ENCODE assay signal across 11 cellular contexts in the genomic region with DNA sequence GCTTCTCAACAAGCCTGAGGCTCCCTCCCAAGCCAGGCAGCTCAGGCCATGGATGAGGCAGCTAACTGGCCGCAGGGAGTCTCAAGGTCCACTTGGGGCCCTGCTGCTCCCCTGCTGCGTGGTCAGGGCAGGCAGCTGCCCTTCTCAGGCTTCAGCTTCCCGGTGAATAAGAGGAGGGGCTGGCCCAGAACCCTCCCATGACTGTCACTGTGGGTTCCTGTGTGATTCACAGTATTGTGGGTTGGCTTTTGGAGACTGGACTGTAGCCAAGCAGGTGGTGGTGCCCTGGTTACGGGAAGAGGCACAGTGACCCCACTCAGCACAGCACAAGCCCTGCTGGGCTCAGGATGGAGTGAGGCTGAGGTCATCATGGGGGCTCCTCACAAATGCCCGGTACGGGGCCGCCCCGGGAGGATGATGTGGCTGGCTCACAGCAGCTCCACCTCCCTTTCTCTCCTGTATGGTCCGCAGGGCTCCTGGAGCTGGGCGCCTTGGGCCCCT.
A peak's percentile ranks its signal among the peaks of the same experiment; 100 is the strongest.
DNase-seq lines count a peak whose midpoint lies in the region; ATAC-seq and TF ChIP-seq lines count a peak whose summit lies in the region.
"Had no signal": no experiment of that assay in that cellular context is flagged by ENCODE, and none has a peak within 500 bp of the region (broad histone marks: within the 10 kb centered on the region; RNA-seq: fewer than 3 reads in every experiment).

No MANE protein-coding gene starts in this region.

- no peak for DNase-seq in activated T-cell treated with anti-CD3 and anti-CD28 coated beads, Interleukin-2, amount 50 U/mL, for 24 hours
- DNase-seq in activated T-cell treated with anti-CD3 and anti-CD28 coated beads for 4 hours (no peak), SW480 (ENCODE audit: low spot score) (peak; percentile 85), foreskin fibroblast (peak; percentile 51 to 71), foreskin melanocyte (no peak)
- DNase-seq in stimulated activated CD4-positive, alpha-beta T cell treated with anti-CD3 and anti-CD28 coated beads, Interleukin-1b, Interleukin-23, amount 100 ng/mL, for 48 hours: peak; percentile 48
- DNase-seq: activated CD4-positive, CD25-positive, alpha-beta regulatory T cell; CD8-positive, alpha-beta T cell; effector memory CD8-positive, alpha-beta T cell had no signal

- peaks cover 31% of the 10 kb centered on the region for H3K27me3 Mint-ChIP-seq in activated T-cell treated with anti-CD3 and anti-CD28 coated beads, Interleukin-2, amount 50 U/mL, for 24 hours

- no peak overlapping the region for H3K4me3 ChIP-seq in foreskin fibroblast (ENCODE audit: low read depth in 1 of 2, low read length in 2 of 2)

- H3K9me3 Mint-ChIP-seq in activated T-cell treated with anti-CD3 and anti-CD28 coated beads, Interleukin-2, amount 50 U/mL, for 24 hours: no peaks in the 10 kb centered on the region
- H3K9me3 Mint-ChIP-seq: CD8-positive, alpha-beta T cell; effector memory CD8-positive, alpha-beta T cell had no signal

- H3K4me3 Mint-ChIP-seq in activated T-cell treated with anti-CD3 and anti-CD28 coated beads, Interleukin-2, amount 50 U/mL, for 24 hours: no peak overlapping the region
- H3K4me3 Mint-ChIP-seq: CD8-positive, alpha-beta T cell; effector memory CD8-positive, alpha-beta T cell had no signal

- H3K27ac Mint-ChIP-seq in activated T-cell treated with anti-CD3 and anti-CD28 coated beads, Interleukin-2, amount 50 U/mL, for 24 hours: peak overlapping the region; percentile 31
- H3K27ac Mint-ChIP-seq: CD8-positive, alpha-beta T cell; effector memory CD8-positive, alpha-beta T cell had no signal

- no peak for TF ChIP-seq CTCF in foreskin fibroblast (IDR thresholded peaks at IDR 0.05; ENCODE audit: low read depth, low read length)

- H3K36me3 Mint-ChIP-seq in activated T-cell treated with anti-CD3 and anti-CD28 coated beads, Interleukin-2, amount 50 U/mL, for 24 hours (ENCODE audit: low read depth): no peaks in the 10 kb centered on the region
- H3K36me3 Mint-ChIP-seq: CD8-positive, alpha-beta T cell had no signal

- no peak for ATAC-seq in HG03469 (IDR thresholded peaks at IDR 0.05; ENCODE audit: unreplicated experiment)
- no peak for ATAC-seq in HG02610 (IDR thresholded peaks at IDR 0.05; ENCODE audit: unreplicated experiment)
- ATAC-seq: CD8-positive, alpha-beta T cell; effector memory CD8-positive, alpha-beta T cell had no signal

- peaks cover 35% of the 10 kb centered on the region for H3K4me1 Mint-ChIP-seq in activated T-cell treated with anti-CD3 and anti-CD28 coated beads, Interleukin-2, amount 50 U/mL, for 24 hours (ENCODE audit: low read depth)

Comparison
In these comparisons a context has a peak if more than half of its experiments do, and no peak if none do; other contexts are left out.
1. DNase-seq: peak in SW480 (single experiment), foreskin fibroblast (2 of 2) and stimulated activated CD4-positive, alpha-beta T cell treated with anti-CD3 and anti-CD28 coated beads, Interleukin-1b, Interleukin-23, amount 100 ng/mL, for 48 hours (single experiment); none in activated T-cell treated with anti-CD3 and anti-CD28 coated beads, Interleukin-2, amount 50 U/mL, for 24 hours (single experiment), activated T-cell treated with anti-CD3 and anti-CD28 coated beads for 4 hours (single experiment) and foreskin melanocyte (single experiment).